1 cellular context compared by ENCODE assay signal in the genomic region with DNA sequence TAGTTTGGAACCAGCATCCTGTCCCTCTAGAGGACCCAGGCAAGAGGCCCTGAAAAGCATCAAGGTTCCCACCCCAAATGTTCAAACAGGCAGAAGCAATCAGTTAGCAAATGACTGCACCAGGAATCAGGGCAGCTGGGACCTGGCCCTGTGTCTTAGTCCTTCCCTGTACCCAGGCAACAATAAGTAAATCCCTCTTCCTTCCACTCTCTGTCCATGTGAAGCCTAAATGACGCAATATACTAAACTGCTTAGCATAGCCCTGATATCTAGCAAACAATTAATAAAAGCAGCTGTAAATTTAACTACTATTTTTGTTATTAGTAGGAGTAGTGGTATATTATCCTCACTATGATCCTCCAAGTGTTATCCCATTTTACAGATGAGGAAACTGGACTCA.
TF ChIP-seq lines count a peak whose summit lies in the region.

No MANE protein-coding gene starts in this region.

TF ChIP-seq in K562, 482 proteins besides CTCF, POLR2A, EP300 and RAD21:
- TF ChIP-seq CEBPG (CRISPR knock-in tag; IDR thresholded peaks at IDR 0.05): no peak
- peak; percentile 21 to 55; a peak in 2 of 4 replicates for TF ChIP-seq CEBPG (tag; conservative IDR thresholded peaks at IDR 0.05 in 1 of 2, IDR thresholded peaks at IDR 0.05 in 1 of 2)
- TF ChIP-seq, protein P1, sequence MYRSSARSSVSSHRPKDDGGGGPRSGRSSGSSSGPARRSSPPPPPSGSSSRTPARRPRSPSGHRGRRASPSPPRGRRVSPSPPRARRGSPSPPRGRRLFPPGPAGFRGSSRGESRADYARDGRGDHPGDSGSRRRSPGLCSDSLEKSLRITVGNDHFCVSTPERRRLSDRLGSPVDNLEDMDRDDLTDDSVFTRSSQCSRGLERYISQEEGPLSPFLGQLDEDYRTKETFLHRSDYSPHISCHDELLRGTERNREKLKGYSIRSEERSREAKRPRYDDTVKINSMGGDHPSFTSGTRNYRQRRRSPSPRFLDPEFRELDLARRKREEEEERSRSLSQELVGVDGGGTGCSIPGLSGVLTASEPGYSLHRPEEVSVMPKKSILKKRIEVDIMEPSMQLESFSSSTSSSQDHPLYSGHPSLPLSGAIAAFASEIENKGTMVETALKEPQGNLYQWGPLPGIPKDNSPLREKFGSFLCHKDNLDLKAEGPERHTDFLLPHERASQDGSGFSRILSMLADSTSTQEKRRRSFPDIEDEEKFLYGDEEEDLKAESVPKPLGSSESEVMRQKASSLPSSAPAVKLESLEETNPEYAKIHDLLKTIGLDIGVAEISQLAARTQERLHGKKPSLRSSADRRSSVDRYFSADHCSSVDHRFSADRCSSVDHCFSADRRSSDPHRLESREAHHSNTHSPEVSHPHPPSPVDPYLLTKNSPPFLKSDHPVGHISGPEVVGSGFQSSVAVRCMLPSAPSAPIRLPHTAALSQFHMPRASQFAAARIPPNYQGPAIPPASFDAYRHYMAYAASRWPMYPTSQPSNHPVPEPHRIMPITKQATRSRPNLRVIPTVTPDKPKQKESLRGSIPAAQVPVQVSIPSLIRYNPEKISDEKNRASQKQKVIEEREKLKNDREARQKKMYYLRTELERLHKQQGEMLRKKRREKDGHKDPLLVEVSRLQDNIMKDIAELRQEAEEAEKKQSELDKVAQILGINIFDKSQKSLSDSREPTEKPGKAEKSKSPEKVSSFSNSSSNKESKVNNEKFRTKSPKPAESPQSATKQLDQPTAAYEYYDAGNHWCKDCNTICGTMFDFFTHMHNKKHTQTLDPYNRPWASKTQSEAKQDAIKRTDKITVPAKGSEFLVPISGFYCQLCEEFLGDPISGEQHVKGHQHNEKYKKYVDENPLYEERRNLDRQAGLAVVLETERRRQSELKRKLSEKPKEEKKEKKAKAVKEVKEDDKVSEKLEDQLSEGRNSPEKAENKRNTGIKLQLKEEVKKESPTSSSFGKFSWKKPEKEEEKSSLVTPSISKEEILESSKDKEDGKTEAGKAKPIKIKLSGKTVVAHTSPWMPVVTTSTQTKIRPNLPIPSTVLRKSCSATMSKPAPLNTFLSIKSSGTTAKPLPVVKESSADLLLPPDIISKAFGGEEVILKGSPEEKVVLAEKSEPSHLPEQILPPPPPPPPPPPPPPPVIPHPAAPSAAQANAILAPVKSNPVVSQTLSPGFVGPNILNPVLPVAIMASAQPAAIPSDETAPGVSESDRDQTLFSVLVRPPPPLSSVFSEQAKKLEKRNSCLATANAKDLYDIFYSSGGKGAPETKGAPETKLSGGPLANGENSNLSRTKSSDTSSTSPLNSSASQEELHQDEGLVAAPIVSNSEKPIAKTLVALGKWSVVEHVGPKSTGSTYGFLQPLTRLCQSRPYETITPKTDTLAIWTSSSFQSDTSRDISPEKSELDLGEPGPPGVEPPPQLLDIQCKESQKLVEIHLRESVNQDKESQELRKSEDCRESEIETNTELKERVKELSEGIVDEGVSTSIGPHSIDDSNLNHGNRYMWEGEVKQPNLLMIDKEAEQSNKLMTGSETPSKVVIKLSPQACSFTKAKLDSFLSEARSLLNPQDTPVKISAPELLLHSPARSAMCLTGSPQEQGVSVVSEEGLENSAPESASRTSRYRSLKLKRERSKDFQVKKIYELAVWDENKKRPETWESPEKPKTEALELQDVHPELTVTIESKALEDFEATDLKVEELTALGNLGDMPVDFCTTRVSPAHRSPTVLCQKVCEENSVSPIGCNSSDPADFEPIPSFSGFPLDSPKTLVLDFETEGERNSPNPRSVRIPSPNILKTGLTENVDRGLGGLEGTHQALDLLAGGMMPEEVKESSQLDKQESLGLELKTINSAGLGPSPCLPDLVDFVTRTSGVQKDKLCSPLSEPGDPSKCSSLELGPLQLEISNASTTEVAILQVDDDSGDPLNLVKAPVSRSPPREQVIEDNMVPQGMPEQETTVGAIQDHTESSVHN (IDR thresholded peaks at IDR 0.05; ENCODE audit: borderline replicate concordance in 1 of 2, low read depth in 1 of 2): no peak
